8 cellular contexts compared by ENCODE assay signal in the genomic region with DNA sequence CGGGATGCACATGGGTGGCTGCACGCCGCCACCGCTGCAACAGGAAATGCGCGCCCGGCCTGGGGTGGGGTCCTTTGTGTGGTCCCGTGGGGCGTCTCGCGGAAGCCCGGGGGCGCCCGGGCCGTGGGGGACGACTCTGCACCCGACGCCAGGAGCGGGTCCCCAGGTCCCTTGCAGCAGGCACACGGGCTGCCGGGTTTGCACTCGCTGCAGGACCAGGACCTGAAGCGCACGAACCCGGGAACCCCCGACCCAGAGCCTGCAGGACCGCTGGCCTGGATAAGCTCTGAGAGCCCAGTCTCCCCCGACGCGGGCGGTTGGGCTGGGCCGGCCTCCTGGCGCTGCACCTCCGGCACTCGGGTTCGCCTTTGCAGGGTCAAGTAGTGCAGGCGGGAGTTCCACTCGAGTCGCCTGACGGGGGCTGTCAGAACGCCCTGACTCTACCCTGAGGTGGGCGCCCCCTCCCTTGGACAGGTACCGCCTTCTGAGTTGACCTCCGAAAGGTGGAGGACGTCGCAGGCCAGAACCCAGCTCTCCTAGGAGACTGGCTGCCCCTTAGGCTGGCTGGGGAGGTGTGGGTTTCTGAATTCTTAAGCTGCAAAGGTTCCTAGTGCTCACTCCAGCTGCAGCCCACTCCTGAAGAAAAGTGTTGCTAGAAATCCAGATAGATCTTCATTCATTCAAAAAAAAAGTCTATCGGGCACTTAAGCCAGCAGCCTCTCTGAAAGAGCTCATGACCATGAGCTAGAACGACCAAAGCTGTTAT.
DNase-seq lines count a peak whose midpoint lies in the region; ATAC-seq and TF ChIP-seq lines count a peak whose summit lies in the region.

No MANE protein-coding gene starts in this region.

- H3K27ac ChIP-seq in C4-2B: peak overlapping the region; percentile 82
- H3K27ac ChIP-seq in ectodermal cell (ENCODE audit: insufficient read depth, low read depth, low read length, poor library complexity, severe bottlenecking): no peak overlapping the region
- H3K27ac ChIP-seq in mucosa of rectum (ENCODE audit: low read depth in 2 of 2, low read length in 2 of 2): peak overlapping the region in 1 of 2 donors; percentile 4

- no peak for TF ChIP-seq CTCF in C4-2B (conservative IDR thresholded peaks at IDR 0.05)

- H3K36me3 ChIP-seq in ectodermal cell (ENCODE audit: control insufficient read depth, insufficient read depth, low read length) (no peaks in the 10 kb centered on the region), mucosa of rectum (ENCODE audit: control insufficient read depth in 2 of 2, insufficient read depth in 2 of 2, low read length in 2 of 2) (no peaks in the 10 kb centered on the region)

- peak overlapping the region; percentile 24 to 51 for H3K9ac ChIP-seq in mucosa of rectum (ENCODE audit: low read depth in 1 of 2, low read length in 2 of 2)

- H3K9me3 ChIP-seq in ectodermal cell (ENCODE audit: control insufficient read depth, low read length) (no peaks in the 10 kb centered on the region), mucosa of rectum (ENCODE audit: control insufficient read depth in 2 of 2, low read length in 2 of 2) (no peaks in the 10 kb centered on the region)

- H3K27me3 ChIP-seq in ectodermal cell (ENCODE audit: control insufficient read depth, insufficient read depth, low read length, poor library complexity, severe bottlenecking) (peaks cover 10% of the 10 kb centered on the region), mucosa of rectum (ENCODE audit: control insufficient read depth in 2 of 2, insufficient read depth in 2 of 2, low read length in 2 of 2) (no peaks in the 10 kb centered on the region)

- WGBS in ectodermal cell, 2 experiments: 7 to 8% methylated on average over 48 of the region's 48 CpGs

- H3K4me3 ChIP-seq in ectodermal cell (ENCODE audit: insufficient read depth, low read depth, low read length) (peak overlapping the region; percentile 45), mucosa of rectum (ENCODE audit: low read length in 2 of 2) (peak overlapping the region; percentile 56 to 65)

- H3K4me1 ChIP-seq in ectodermal cell (ENCODE audit: control insufficient read depth, insufficient read depth, low read length): peaks cover 3% of the 10 kb centered on the region
- H3K4me1 ChIP-seq in mucosa of rectum (ENCODE audit: control insufficient read depth in 2 of 2, insufficient read depth in 2 of 2, low read length in 2 of 2): peaks cover 11% of the 10 kb centered on the region in 2 donors

- ATAC-seq in GM19455 (IDR thresholded peaks at IDR 0.05; ENCODE audit: unreplicated experiment): peak; percentile 12

- DNase-seq in NCI-H345 (lab: John Stamatoyannopoulos, UW): peak; percentile 40
- no peak for DNase-seq in NK-92 treated with Interleukin-12 subunit alpha and Interleukin-12 subunit beta, amount 100 ng/mL, for 24 hours (lab: John Stamatoyannopoulos, UW)
- no peak for DNase-seq in NCI-H187 treated with DMSO at 0.1 percent for 48 hours (lab: John Stamatoyannopoulos, UW)
- no peak for DNase-seq in foreskin melanocyte
